ENCODE assay signal across 8 cellular contexts in genomic region chr6:28863607-28864320, GRCh38.
DNase-seq lines count a peak whose midpoint lies in the region; ATAC-seq, FAIRE-seq and TF ChIP-seq lines count a peak whose summit lies in the region.

No MANE protein-coding gene starts in this region.

- H3K27me3 ChIP-seq in CD4-positive, alpha-beta memory T cell (ENCODE audit: insufficient read depth, low read length): no peaks in the 10 kb centered on the region
- no peaks in the 10 kb centered on the region for H3K27me3 ChIP-seq in HCT116 (ENCODE audit: insufficient read depth, low read length)
- H3K27me3 ChIP-seq in keratinocyte (ENCODE audit: control insufficient read depth, extremely low read depth, insufficient read depth, low read length): no peaks in the 10 kb centered on the region

- ATAC-seq in HCT116 (peak; percentile 82), HG03280 (IDR thresholded peaks at IDR 0.05; ENCODE audit: unreplicated experiment) (no peak)

- H3K27ac Mint-ChIP-seq in CD4-positive, alpha-beta memory T cell: peak overlapping the region; percentile 79 to 99 (median 97)

- BruUV-seq in HCT116 (replicated peaks; lab: Mats Ljungman, UMichigan): no TSS peak

- H3K36me3 Mint-ChIP-seq in CD4-positive, alpha-beta memory T cell: peaks cover 0 to 26% of the 10 kb centered on the region in 2 donors

- TF ChIP-seq POLR2A in HCT116 (IDR thresholded peaks at IDR 0.05; ENCODE audit: borderline replicate concordance, extremely low read depth, insufficient read depth, insufficient read length): no peak

- peak; percentile 32 for FAIRE-seq in keratinocyte (lab: Jason Lieb, UNC)

- peaks cover 21 to 64% (median 43%) of the 10 kb centered on the region in 4 donors for H3K4me1 Mint-ChIP-seq in CD4-positive, alpha-beta memory T cell

- H3K27me3 Mint-ChIP-seq in CD4-positive, alpha-beta memory T cell: peaks cover 4 to 5% of the 10 kb centered on the region in 2 donors

- H3K9me2 ChIP-seq in HCT116 (ENCODE audit: insufficient read depth): no peaks in the 10 kb centered on the region

- no peaks in the 10 kb centered on the region for H4K20me1 ChIP-seq in HCT116 (ENCODE audit: insufficient read depth)
- no peaks in the 10 kb centered on the region for H4K20me1 ChIP-seq in keratinocyte (ENCODE audit: control insufficient read depth, extremely low read depth, insufficient read depth, low read length)

- CTCF ChIA-PET in CD4-positive, alpha-beta memory T cell (lab: Charles Lee; ENCODE audit: partially characterized antibody): interaction anchor here (0.7 to 6.9 kb wide), 11 partner anchors 15 to 152 kb away, joined by 3 to 65 read pairs (median 4); no protein-coding TSS in a partner anchor
- CTCF ChIA-PET in HCT116 (lab: Charles Lee): interaction anchor here (1.7 kb wide), 1 partner anchor 26 kb away, joined by 7 read pairs; no protein-coding TSS in a partner anchor

- peak overlapping the region; percentile 53 to 85 for H3K4me3 ChIP-seq in CD4-positive, alpha-beta memory T cell (ENCODE audit: low read length in 2 of 2)
- H3K4me3 ChIP-seq in HCT116 (replicated peaks in 1 of 2; ENCODE audit: low read depth in 1 of 2, low read length in 2 of 2): peak overlapping the region; percentile 51 to 59
- H3K4me3 ChIP-seq in keratinocyte (ENCODE audit: control insufficient read depth in 2 of 3, extremely low read depth in 1 of 3, insufficient read depth in 2 of 3, low read depth in 1 of 3, low read length in 3 of 3): peak overlapping the region; percentile 51 to 73 (median 66)

- no peak; a peak in 1 of 6 replicates for TF ChIP-seq CTCF in HCT116 (IDR thresholded peaks at IDR 0.05 in 2 of 3, conservative IDR thresholded peaks at IDR 0.05 in 1 of 3; ENCODE audit: borderline replicate concordance in 1 of 3, insufficient read depth in 1 of 3, low read depth in 2 of 3, low read length in 2 of 3)
- peak in 1 of 3 experiments; percentile 15 for TF ChIP-seq CTCF in keratinocyte (optimal IDR thresholded peaks at IDR 0.05 in 1 of 3, IDR thresholded peaks at IDR 0.05 in 1 of 3, conservative IDR thresholded peaks at IDR 0.05 in 1 of 3; ENCODE audit: extremely low read depth in 1 of 3, insufficient read depth in 2 of 3, low read length in 3 of 3)

- POLR2A ChIA-PET in CD4-positive, alpha-beta memory T cell (lab: Charles Lee; ENCODE audit: partially characterized antibody): interaction anchor here (0.6 to 9.0 kb wide), 17 partner anchors 10 to 1026 kb away, joined by 3 to 208 read pairs (median 4); partner anchors contain the start of genes TRIM27, ZKSCAN4 and ZNF311
- POLR2A ChIA-PET in HCT116 (lab: Charles Lee): interaction anchor here (1.4 kb wide), 1 partner anchor 19 kb away, joined by 4 read pairs; no protein-coding TSS in a partner anchor

- no peaks in the 10 kb centered on the region for H3K9me1 ChIP-seq in keratinocyte (ENCODE audit: control insufficient read depth, extremely low read depth, insufficient read depth, low read length)

- H3K4me2 ChIP-seq in HCT116 (ENCODE audit: low read length) (peak overlapping the region; percentile 92), keratinocyte (ENCODE audit: control insufficient read depth, extremely low read depth, insufficient read depth, low read depth, low read length) (peak overlapping the region; percentile 81)

- H3K36me3 ChIP-seq in CD4-positive, alpha-beta memory T cell (ENCODE audit: insufficient read depth, low read length): no peaks in the 10 kb centered on the region
- H3K36me3 ChIP-seq in HCT116 (ENCODE audit: control insufficient read depth in 1 of 2, insufficient read depth in 2 of 2, low read length in 2 of 2) (no peaks in the 10 kb centered on the region), keratinocyte (ENCODE audit: control insufficient read depth in 2 of 2, extremely low read depth in 1 of 2, insufficient read depth in 2 of 2, low read length in 2 of 2) (no peaks in the 10 kb centered on the region)

- TF ChIP-seq RAD21 in HCT116 (IDR thresholded peaks at IDR 0.05; ENCODE audit: low read depth): no peak

- peak overlapping the region; percentile 45 for H3K27ac ChIP-seq in CD4-positive, alpha-beta memory T cell (ENCODE audit: low read depth, low read length)
- peak overlapping the region; percentile 61 for H3K27ac ChIP-seq in HCT116 (ENCODE audit: low read depth, low read length)
- peak overlapping the region; percentile 2 for H3K27ac ChIP-seq in keratinocyte (ENCODE audit: control insufficient read depth, insufficient read depth, low read length)

- peak overlapping the region; percentile 55 for H3K9ac ChIP-seq in HCT116 (ENCODE audit: low read length)
- peak overlapping the region; percentile 56 for H3K9ac ChIP-seq in keratinocyte (ENCODE audit: control insufficient read depth, extremely low read depth, insufficient read depth, low read length)

- peaks cover 14% of the 10 kb centered on the region for H3K4me1 ChIP-seq in CD4-positive, alpha-beta memory T cell (ENCODE audit: insufficient read depth, low read length)
- H3K4me1 ChIP-seq in HCT116 (ENCODE audit: control insufficient read depth in 1 of 2, insufficient read depth in 2 of 2, low read length in 2 of 2) (peaks cover 11 to 27% of the 10 kb centered on the region in 2 experiments; a peak in 3 of 4 replicates), keratinocyte (ENCODE audit: control insufficient read depth, extremely low read depth, insufficient read depth, low read length) (peaks cover 13% of the 10 kb centered on the region)

- intact Hi-C loops in CD4-positive, alpha-beta memory T cell (cut with micrococcal nuclease): loop anchor here (1.0 to 10.0 kb wide), 7 partner anchors 25 to 1729 kb away; partner anchors contain the start of gene TRIM27
- intact Hi-C loops in HCT116 (cut with micrococcal nuclease): loop anchor here (1.0 to 2.0 kb wide), 2 partner anchors 24 to 33 kb away; no protein-coding TSS in a partner anchor

- no peaks in the 10 kb centered on the region for H3K9me3 ChIP-seq in CD4-positive, alpha-beta memory T cell (ENCODE audit: control insufficient read depth in 1 of 2, low read length in 2 of 2)
- no peaks in the 10 kb centered on the region for H3K9me3 ChIP-seq in HCT116 (ENCODE audit: control insufficient read depth in 1 of 2, insufficient read depth in 1 of 2, low read depth in 1 of 2, low read length in 2 of 2)
- H3K9me3 ChIP-seq in keratinocyte (ENCODE audit: control insufficient read depth, low read depth, low read length): no peaks in the 10 kb centered on the region

- peak; percentile 88 to 91 (median 89) for DNase-seq in CD4-positive, alpha-beta memory T cell
- peak; percentile 81 for DNase-seq in HCT116 (ENCODE audit: low read depth, low spot score)
- DNase-seq in NCI-H2196 (lab: John Stamatoyannopoulos, UW; ENCODE audit: unreplicated experiment): peak; percentile 82
- DNase-seq in activated CD4-positive, CD25-positive, alpha-beta regulatory T cell (lab: John Stamatoyannopoulos, UW): peak; percentile 40 to 79 (median 59)
- DNase-seq in central memory CD4-positive, alpha-beta T cell: peak; percentile 85
- no peak for DNase-seq in keratinocyte (ENCODE audit: low read depth, low spot score)
- DNase-seq in stimulated activated CD4-positive, alpha-beta T cell treated with anti-CD3 and anti-CD28 coated beads, Interleukin-12 subunit alpha, Interleukin-12 subunit beta, amount 100 ng/mL, for 24 hours (ENCODE audit: low read depth in 2 of 2): peak; percentile 81

- peaks cover 0 to 24% (median 14%) of the 10 kb centered on the region in 8 donors for H3K9me3 Mint-ChIP-seq in CD4-positive, alpha-beta memory T cell

- H2AFZ ChIP-seq in HCT116 (ENCODE audit: low read depth, low read length, poor library complexity, severe bottlenecking): peak overlapping the region; percentile 96
- peak overlapping the region; percentile 88 for H2AFZ ChIP-seq in keratinocyte (ENCODE audit: control insufficient read depth, low read length)

- no peaks in the 10 kb centered on the region for H3K79me2 ChIP-seq in HCT116 (ENCODE audit: insufficient read depth, low read length)
- H3K79me2 ChIP-seq in keratinocyte (ENCODE audit: control insufficient read depth, insufficient read depth, low read length): no peaks in the 10 kb centered on the region

- RAD21 ChIA-PET in HCT116 (lab: Charles Lee; ENCODE audit: low non-redundant PET in 1 of 2, low total read pairs in 2 of 2, uncharacterized antibody in 2 of 2, unreplicated experiment in 2 of 2): no interaction called here

- H3K4me3 Mint-ChIP-seq in CD4-positive, alpha-beta memory T cell: peak overlapping the region; percentile 92 to 97 (median 94)

- dilution Hi-C loops in keratinocyte (cut with MboI; ENCODE audit: extremely low pct_ligation_motif_present, low sequenced_read_pairs): no loop called here

TF ChIP-seq in HCT116, 20 proteins besides CTCF, POLR2A, EP300 and RAD21:
- TF ChIP-seq TCF7L2 (IDR thresholded peaks at IDR 0.05; ENCODE audit: borderline replicate concordance, extremely low read depth, insufficient read depth, insufficient read length) (peak; percentile 73), MAX (IDR thresholded peaks at IDR 0.05) (peak; percentile 98), SIN3A (IDR thresholded peaks at IDR 0.05; ENCODE audit: low read depth) (no peak), CBX3 (IDR thresholded peaks at IDR 0.05; ENCODE audit: low read depth) (peak; percentile 94), ATF3 (IDR thresholded peaks at IDR 0.05) (peak; percentile 97)
TF ChIP-seq in HCT116: peak in this region for 4.

Comparison
In these comparisons a context has a peak if more than half of its experiments do, and no peak if none do; other contexts are left out.
1. H3K27ac ChIP-seq: peak in every context shown above with its lines; median percentile 61 in HCT116; 45 in CD4-positive, alpha-beta memory T cell; 2 in keratinocyte.